ENCODE assay signal across 1 cellular context in genomic region chr11:61058583-61059259, GRCh38.
TF ChIP-seq lines count a peak whose summit lies in the region.

No MANE protein-coding gene starts in this region.

TF ChIP-seq in GM23338, 12 proteins besides CTCF, POLR2A, EP300 and RAD21:
- TF ChIP-seq EZH2 (IDR thresholded peaks at IDR 0.05; ENCODE audit: low read depth, unreplicated experiment) (no peak), ZNF462 (CRISPR knock-in tag; IDR thresholded peaks at IDR 0.05) (no peak), ZNF331 (CRISPR knock-in tag; IDR thresholded peaks at IDR 0.05; ENCODE audit: low read depth) (no peak), REST (IDR thresholded peaks at IDR 0.05; ENCODE audit: unreplicated experiment) (no peak), JUNB (IDR thresholded peaks at IDR 0.05; ENCODE audit: unreplicated experiment) (no peak), STAT1 (IDR thresholded peaks at IDR 0.05; ENCODE audit: unreplicated experiment) (no peak)
